In genomic region chr6:42088101-42088591, GRCh38 we compare ENCODE assay signal across 12 cellular contexts. TPM values are rescaled to one million over a fixed set of nuclear protein-coding genes. Genes with fewer than 3 reads are reported as not detected.
DNase-seq lines count a peak whose midpoint lies in the region; ATAC-seq, FAIRE-seq and TF ChIP-seq lines count a peak whose summit lies in the region.
"Had no signal": no experiment of that assay in that cellular context is flagged by ENCODE, and none has a peak within 500 bp of the region (broad histone marks: within the 10 kb centered on the region; RNA-seq: fewer than 3 reads in every experiment).

No MANE protein-coding gene starts in this region.

- ATAC-seq in GM19397 (IDR thresholded peaks at IDR 0.05; ENCODE audit: unreplicated experiment) (no peak), HG02885 (IDR thresholded peaks at IDR 0.05; ENCODE audit: poor library complexity, unreplicated experiment) (no peak)

- no peak overlapping the region for H3K4me3 ChIP-seq in fibroblast of mammary gland (ENCODE audit: control insufficient read depth, low read depth, low read length)
- H3K4me3 ChIP-seq: vagina had no signal

- FAIRE-seq in RCC 7860 (lab: Jason Lieb, UNC), result peak; percentile 69
- FAIRE-seq: TTC549 had no signal

- TF ChIP-seq CTCF in fibroblast of mammary gland (conservative IDR thresholded peaks at IDR 0.05; ENCODE audit: control insufficient read depth, insufficient read depth, low read depth, low read length), result no peak

- peak; percentile 31 for DNase-seq in GM03348 (ENCODE audit: low spot score)
- DNase-seq in RCC 7860 (ENCODE audit: low spot score), result peak; percentile 84
- DNase-seq in fibroblast of mammary gland (ENCODE audit: low read depth), result peak; percentile 61
- peak; percentile 70 for DNase-seq in mucosa of gallbladder (ENCODE audit: low spot score)
- DNase-seq in NOMO-1 treated with DMSO at 0.1 percent for 48 hours (lab: John Stamatoyannopoulos, UW; ENCODE audit: unreplicated experiment), result no peak
- no peak for DNase-seq in NCI-H82 (lab: John Stamatoyannopoulos, UW)
- DNase-seq: natural killer cell, NCI-H2081 treated with DMSO at 0.1 percent for 48 hours had no signal

RNA-seq across cellular contexts. Expression of gene TAF8, which starts 37.8 kb away (rescaled TPM):
- 26.3 TPM for total RNA-seq in mucosa of gallbladder

RNA-seq across cellular contexts. Expression of gene C6orf132, which starts 54.3 kb away (rescaled TPM):
- total RNA-seq in mucosa of gallbladder, result 41.2 TPM

Comparison
In these comparisons a context has a peak if more than half of its experiments do, and no peak if none do; other contexts are left out.
1. DNase-seq: peak in GM03348 (single experiment), RCC 7860 (single experiment), fibroblast of mammary gland (single experiment) and mucosa of gallbladder (single experiment); none in NOMO-1 treated with DMSO at 0.1 percent for 48 hours (single experiment) and NCI-H82 (single experiment).